1 cellular context compared by ENCODE assay signal in genomic region chr17:43403846-43404245, GRCh38.
TF ChIP-seq lines count a peak whose summit lies in the region.

No MANE protein-coding gene starts in this region.

TF ChIP-seq in K562, 482 proteins besides CTCF, POLR2A, EP300 and RAD21 (continued from another document and continues in another):
- TF ChIP-seq PCBP1 (IDR thresholded peaks at IDR 0.05; ENCODE audit: low read depth, low read length, poor library complexity, severe bottlenecking) (no peak), PTRF (tag; IDR thresholded peaks at IDR 0.05) (no peak), MXI1 (IDR thresholded peaks at IDR 0.05; ENCODE audit: low read depth, low read length) (no peak), HLTF (IDR thresholded peaks at IDR 0.05) (no peak), SOX6 (IDR thresholded peaks at IDR 0.05) (peak; percentile 82), YBX1 (IDR thresholded peaks at IDR 0.05) (no peak), STAT5A (IDR thresholded peaks at IDR 0.05; ENCODE audit: borderline replicate concordance, low read length) (no peak), ZNF830 (CRISPR knock-in tag; IDR thresholded peaks at IDR 0.05) (no peak), ZNF140 (CRISPR knock-in tag; IDR thresholded peaks at IDR 0.05) (no peak), KLF16 (IDR thresholded peaks at IDR 0.05) (peak; percentile 96), ADNP (tag; IDR thresholded peaks at IDR 0.05) (no peak), MYNN (IDR thresholded peaks at IDR 0.05) (no peak), MYNN (CRISPR knock-in tag; IDR thresholded peaks at IDR 0.05) (no peak), ZNF699 (CRISPR knock-in tag; IDR thresholded peaks at IDR 0.05; ENCODE audit: insufficient replicate concordance) (no peak), LEF1 (IDR thresholded peaks at IDR 0.05) (no peak), DDX20 (tag; IDR thresholded peaks at IDR 0.05; ENCODE audit: low read depth) (no peak), SIN3B (IDR thresholded peaks at IDR 0.05; ENCODE audit: low read depth) (no peak), RBM17 (IDR thresholded peaks at IDR 0.05; ENCODE audit: borderline replicate concordance, low read depth, low read length) (no peak), HMG20B (CRISPR knock-in tag; IDR thresholded peaks at IDR 0.05) (no peak), EHMT2 (IDR thresholded peaks at IDR 0.05) (no peak), ZNF224 (CRISPR knock-in tag; IDR thresholded peaks at IDR 0.05) (no peak), MEF2D (tag; conservative IDR thresholded peaks at IDR 0.05; ENCODE audit: low read depth) (no peak), ZBTB40 (IDR thresholded peaks at IDR 0.05) (no peak), ZBTB40 (CRISPR knock-in tag; IDR thresholded peaks at IDR 0.05) (no peak), ELF2 (CRISPR knock-in tag; IDR thresholded peaks at IDR 0.05) (no peak), CXXC5 (CRISPR knock-in tag; IDR thresholded peaks at IDR 0.05) (peak; percentile 76), ZNF583 (CRISPR knock-in tag; IDR thresholded peaks at IDR 0.05) (peak; percentile 54; the same call in 1 of the 2 replicates), SMAD1 (IDR thresholded peaks at IDR 0.05; ENCODE audit: low read depth, low read length, partially characterized antibody) (peak; percentile 57), ATF7 (IDR thresholded peaks at IDR 0.05) (0 out of 2 replicates have a peak, but pooled peaks have one; percentile 40), FOXP4 (CRISPR knock-in tag; IDR thresholded peaks at IDR 0.05; ENCODE audit: borderline replicate concordance) (no peak), RB1 (IDR thresholded peaks at IDR 0.05; ENCODE audit: low read depth) (no peak), PKNOX1 (IDR thresholded peaks at IDR 0.05) (no peak), NKRF (IDR thresholded peaks at IDR 0.05; ENCODE audit: borderline replicate concordance) (no peak), HDAC8 (tag; IDR thresholded peaks at IDR 0.05) (no peak), E2F1 (CRISPR knock-in tag; IDR thresholded peaks at IDR 0.05) (no peak), MTF1 (CRISPR knock-in tag; IDR thresholded peaks at IDR 0.05; ENCODE audit: borderline replicate concordance) (no peak), NR1H2 (CRISPR knock-in tag; IDR thresholded peaks at IDR 0.05) (no peak), CBX3 (IDR thresholded peaks at IDR 0.05; ENCODE audit: borderline replicate concordance in 1 of 2, low read length in 2 of 2) (no peak)
- TF ChIP-seq, protein P1, sequence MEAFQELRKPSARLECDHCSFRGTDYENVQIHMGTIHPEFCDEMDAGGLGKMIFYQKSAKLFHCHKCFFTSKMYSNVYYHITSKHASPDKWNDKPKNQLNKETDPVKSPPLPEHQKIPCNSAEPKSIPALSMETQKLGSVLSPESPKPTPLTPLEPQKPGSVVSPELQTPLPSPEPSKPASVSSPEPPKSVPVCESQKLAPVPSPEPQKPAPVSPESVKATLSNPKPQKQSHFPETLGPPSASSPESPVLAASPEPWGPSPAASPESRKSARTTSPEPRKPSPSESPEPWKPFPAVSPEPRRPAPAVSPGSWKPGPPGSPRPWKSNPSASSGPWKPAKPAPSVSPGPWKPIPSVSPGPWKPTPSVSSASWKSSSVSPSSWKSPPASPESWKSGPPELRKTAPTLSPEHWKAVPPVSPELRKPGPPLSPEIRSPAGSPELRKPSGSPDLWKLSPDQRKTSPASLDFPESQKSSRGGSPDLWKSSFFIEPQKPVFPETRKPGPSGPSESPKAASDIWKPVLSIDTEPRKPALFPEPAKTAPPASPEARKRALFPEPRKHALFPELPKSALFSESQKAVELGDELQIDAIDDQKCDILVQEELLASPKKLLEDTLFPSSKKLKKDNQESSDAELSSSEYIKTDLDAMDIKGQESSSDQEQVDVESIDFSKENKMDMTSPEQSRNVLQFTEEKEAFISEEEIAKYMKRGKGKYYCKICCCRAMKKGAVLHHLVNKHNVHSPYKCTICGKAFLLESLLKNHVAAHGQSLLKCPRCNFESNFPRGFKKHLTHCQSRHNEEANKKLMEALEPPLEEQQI (IDR thresholded peaks at IDR 0.05), result no peak
- TF ChIP-seq, protein P2, sequence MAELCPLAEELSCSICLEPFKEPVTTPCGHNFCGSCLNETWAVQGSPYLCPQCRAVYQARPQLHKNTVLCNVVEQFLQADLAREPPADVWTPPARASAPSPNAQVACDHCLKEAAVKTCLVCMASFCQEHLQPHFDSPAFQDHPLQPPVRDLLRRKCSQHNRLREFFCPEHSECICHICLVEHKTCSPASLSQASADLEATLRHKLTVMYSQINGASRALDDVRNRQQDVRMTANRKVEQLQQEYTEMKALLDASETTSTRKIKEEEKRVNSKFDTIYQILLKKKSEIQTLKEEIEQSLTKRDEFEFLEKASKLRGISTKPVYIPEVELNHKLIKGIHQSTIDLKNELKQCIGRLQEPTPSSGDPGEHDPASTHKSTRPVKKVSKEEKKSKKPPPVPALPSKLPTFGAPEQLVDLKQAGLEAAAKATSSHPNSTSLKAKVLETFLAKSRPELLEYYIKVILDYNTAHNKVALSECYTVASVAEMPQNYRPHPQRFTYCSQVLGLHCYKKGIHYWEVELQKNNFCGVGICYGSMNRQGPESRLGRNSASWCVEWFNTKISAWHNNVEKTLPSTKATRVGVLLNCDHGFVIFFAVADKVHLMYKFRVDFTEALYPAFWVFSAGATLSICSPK (IDR thresholded peaks at IDR 0.05; ENCODE audit: borderline replicate concordance), result no peak
- TF ChIP-seq, protein P3, sequence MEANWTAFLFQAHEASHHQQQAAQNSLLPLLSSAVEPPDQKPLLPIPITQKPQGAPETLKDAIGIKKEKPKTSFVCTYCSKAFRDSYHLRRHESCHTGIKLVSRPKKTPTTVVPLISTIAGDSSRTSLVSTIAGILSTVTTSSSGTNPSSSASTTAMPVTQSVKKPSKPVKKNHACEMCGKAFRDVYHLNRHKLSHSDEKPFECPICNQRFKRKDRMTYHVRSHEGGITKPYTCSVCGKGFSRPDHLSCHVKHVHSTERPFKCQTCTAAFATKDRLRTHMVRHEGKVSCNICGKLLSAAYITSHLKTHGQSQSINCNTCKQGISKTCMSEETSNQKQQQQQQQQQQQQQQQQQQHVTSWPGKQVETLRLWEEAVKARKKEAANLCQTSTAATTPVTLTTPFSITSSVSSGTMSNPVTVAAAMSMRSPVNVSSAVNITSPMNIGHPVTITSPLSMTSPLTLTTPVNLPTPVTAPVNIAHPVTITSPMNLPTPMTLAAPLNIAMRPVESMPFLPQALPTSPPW (CRISPR knock-in tag; IDR thresholded peaks at IDR 0.05), result peak; percentile 96
- TF ChIP-seq, protein P4, sequence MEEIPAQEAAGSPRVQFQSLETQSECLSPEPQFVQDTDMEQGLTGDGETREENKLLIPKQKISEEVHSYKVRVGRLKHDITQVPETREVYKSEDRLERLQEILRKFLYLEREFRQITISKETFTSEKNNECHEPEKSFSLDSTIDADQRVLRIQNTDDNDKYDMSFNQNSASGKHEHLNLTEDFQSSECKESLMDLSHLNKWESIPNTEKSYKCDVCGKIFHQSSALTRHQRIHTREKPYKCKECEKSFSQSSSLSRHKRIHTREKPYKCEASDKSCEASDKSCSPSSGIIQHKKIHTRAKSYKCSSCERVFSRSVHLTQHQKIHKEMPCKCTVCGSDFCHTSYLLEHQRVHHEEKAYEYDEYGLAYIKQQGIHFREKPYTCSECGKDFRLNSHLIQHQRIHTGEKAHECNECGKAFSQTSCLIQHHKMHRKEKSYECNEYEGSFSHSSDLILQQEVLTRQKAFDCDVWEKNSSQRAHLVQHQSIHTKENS (CRISPR knock-in tag; IDR thresholded peaks at IDR 0.05), result no peak
